ENCODE assay signal across 8 cellular contexts in genomic region chr19:35629332-35629633, GRCh38. TPM values are rescaled to one million over a fixed set of nuclear protein-coding genes. Genes with fewer than 3 reads are reported as not detected.
DNase-seq lines count a peak whose midpoint lies in the region; ATAC-seq, FAIRE-seq and TF ChIP-seq lines count a peak whose summit lies in the region.

No MANE protein-coding gene starts in this region.

- H3K4me3 Mint-ChIP-seq in activated naive CD4-positive, alpha-beta T cell treated with anti-CD3 and anti-CD28 coated beads for 36 hours = peak overlapping the region; percentile 100
- H3K4me3 Mint-ChIP-seq in activated naive CD8-positive, alpha-beta T cell treated with anti-CD3 and anti-CD28 coated beads for 36 hours = peak overlapping the region; percentile 98

- DNase-seq in activated naive CD4-positive, alpha-beta T cell treated with anti-CD3 and anti-CD28 coated beads for 36 hours = no peak
- no peak for DNase-seq in activated naive CD4-positive, alpha-beta T cell treated with Interleukin-2 at 50 U/mL for 16 hours
- no peak for DNase-seq in activated naive CD8-positive, alpha-beta T cell treated with anti-CD3 and anti-CD28 coated beads for 36 hours
- DNase-seq in HepG2 (ENCODE audit: low spot score) (no peak), tibial nerve (ENCODE audit: low spot score in 2 of 2) (no peak), DMS153 (lab: John Stamatoyannopoulos, UW) (no peak), midbrain (lab: John Stamatoyannopoulos, UW) (no peak), D721Med (ENCODE audit: insufficient read length, low spot score) (no peak)

- TF ChIP-seq EP300 in HepG2 (IDR thresholded peaks at IDR 0.05; ENCODE audit: low read depth in 2 of 2, low read length in 2 of 2) (no peak), HepG2 (CRISPR knock-in tag; IDR thresholded peaks at IDR 0.05; ENCODE audit: borderline replicate concordance) (no peak), tibial nerve (IDR thresholded peaks at IDR 0.05) (no peak)

- H3K9me3 ChIP-seq in HepG2 (ENCODE audit: low read length) = no peaks in the 10 kb centered on the region
- H3K9me3 ChIP-seq in tibial nerve = no peaks in the 10 kb centered on the region

- peaks cover 18% of the 10 kb centered on the region; the same call in 1 of the 2 replicates for H3K4me1 ChIP-seq in HepG2 (ENCODE audit: insufficient read depth, low read length)
- peaks cover 0 to 33% (median 10%) of the 10 kb centered on the region in 4 donors for H3K4me1 ChIP-seq in tibial nerve

- H3K4me1 Mint-ChIP-seq in activated naive CD4-positive, alpha-beta T cell treated with anti-CD3 and anti-CD28 coated beads for 36 hours (ENCODE audit: low read depth) = peaks cover 19% of the 10 kb centered on the region
- peaks cover 19% of the 10 kb centered on the region for H3K4me1 Mint-ChIP-seq in activated naive CD8-positive, alpha-beta T cell treated with anti-CD3 and anti-CD28 coated beads for 36 hours

- intact Hi-C loops in activated naive CD4-positive, alpha-beta T cell treated with anti-CD3 and anti-CD28 coated beads for 36 hours (cut with micrococcal nuclease) = no loop called here
- intact Hi-C loops in HepG2 (cut with micrococcal nuclease; ENCODE audit: unreplicated experiment) = no loop called here

- H3K27me3 ChIP-seq in HepG2 (ENCODE audit: control insufficient read depth in 1 of 2, insufficient read depth in 2 of 2, low read length in 2 of 2) (no peaks in the 10 kb centered on the region; a peak in 1 of 5 replicates), tibial nerve (no peaks in the 10 kb centered on the region)

- no peak for ATAC-seq in HepG2

- peak overlapping the region; percentile 41 for H3K27ac Mint-ChIP-seq in activated naive CD4-positive, alpha-beta T cell treated with anti-CD3 and anti-CD28 coated beads for 36 hours
- H3K27ac Mint-ChIP-seq in activated naive CD8-positive, alpha-beta T cell treated with anti-CD3 and anti-CD28 coated beads for 36 hours = peak overlapping the region; percentile 94

- POLR2A ChIA-PET in HepG2 (lab: Yijun Ruan, JAX) = no interaction called here

- TSS peak; percentile 75 for BruUV-seq in HepG2 (replicated peaks; lab: Mats Ljungman, UMichigan)

- 0% methylated on average over 10 of the region's 15 CpGs for WGBS in HepG2 (ENCODE audit: low lambda C conversion rate)
- WGBS in tibial nerve, 2 donors = 4 to 6% methylated on average over 14 to 15 of the region's 15 CpGs

- H3K9ac ChIP-seq in HepG2 (ENCODE audit: insufficient read depth, low read depth, low read length) = peak overlapping the region; percentile 91

- CTCF ChIA-PET in activated naive CD4-positive, alpha-beta T cell treated with anti-CD3 and anti-CD28 coated beads for 36 hours (lab: Charles Lee) = interaction anchor here (1.0 kb wide), 1 partner anchor 119 kb away, joined by 3 read pairs; no protein-coding TSS in a partner anchor
- CTCF ChIA-PET in HepG2 (lab: Yijun Ruan, JAX; ENCODE audit: low intra/inter-chr PET ratio, low total read pairs) = no interaction called here

- peak overlapping the region; percentile 96 for H3K4me2 ChIP-seq in HepG2 (ENCODE audit: low read depth, low read length)

- no peak for TF ChIP-seq RAD21 in HepG2 (CRISPR knock-in tag; IDR thresholded peaks at IDR 0.05)

- H2AFZ ChIP-seq in HepG2 (ENCODE audit: low read length) = no peak overlapping the region

- no peak for TF ChIP-seq CTCF in HepG2 (CRISPR knock-in tag; IDR thresholded peaks at IDR 0.05)
- no peak for TF ChIP-seq CTCF in tibial nerve (IDR thresholded peaks at IDR 0.05)
- no peak for TF ChIP-seq CTCF in D721Med (IDR thresholded peaks at IDR 0.05; ENCODE audit: insufficient read depth, missing control alignments)

- in situ Hi-C loops in HepG2 (cut with HindIII; ENCODE audit: extremely low pct_ligation_motif_present, low pct_unique_long_range_greater_than_20kb) = no loop called here

- H3K27ac ChIP-seq in HepG2 (ENCODE audit: extremely low read length, insufficient read depth, low read length) (peak overlapping the region; percentile 60), tibial nerve (peak overlapping the region; percentile 76 to 98 (median 92))

- peak overlapping the region; percentile 88 to 94 (median 88) for H3K4me3 ChIP-seq in HepG2 (replicated peaks in 1 of 3; ENCODE audit: insufficient read depth in 1 of 3, low read depth in 2 of 3, low read length in 3 of 3)
- H3K4me3 ChIP-seq in tibial nerve = peak overlapping the region; percentile 65 to 99 (median 86)

- peaks cover 20 to 34% of the 10 kb centered on the region in 2 experiments for H3K36me3 ChIP-seq in HepG2 (replicated peaks in 1 of 2; ENCODE audit: control insufficient read depth in 1 of 2, insufficient read depth in 2 of 2, low read length in 2 of 2)
- peaks cover 0 to 41% (median 31%) of the 10 kb centered on the region in 3 donors for H3K36me3 ChIP-seq in tibial nerve

- no peaks in the 10 kb centered on the region for H4K20me1 ChIP-seq in HepG2 (ENCODE audit: insufficient read depth, low read length)

- peaks cover 18% of the 10 kb centered on the region for H3K36me3 Mint-ChIP-seq in activated naive CD4-positive, alpha-beta T cell treated with anti-CD3 and anti-CD28 coated beads for 36 hours (ENCODE audit: low read depth)
- peaks cover 20% of the 10 kb centered on the region for H3K36me3 Mint-ChIP-seq in activated naive CD8-positive, alpha-beta T cell treated with anti-CD3 and anti-CD28 coated beads for 36 hours

- TF ChIP-seq POLR2A in HepG2 (IDR thresholded peaks at IDR 0.05; ENCODE audit: insufficient read depth in 1 of 2, low read depth in 2 of 2, low read length in 2 of 2) = no peak
- TF ChIP-seq POLR2A in tibial nerve (IDR thresholded peaks at IDR 0.05) = no peak

- peaks cover 10% of the 10 kb centered on the region for H3K79me2 ChIP-seq in HepG2 (ENCODE audit: insufficient read depth, low read length)

- no peaks in the 10 kb centered on the region for H3K27me3 Mint-ChIP-seq in activated naive CD4-positive, alpha-beta T cell treated with anti-CD3 and anti-CD28 coated beads for 36 hours (ENCODE audit: low read depth)
- no peaks in the 10 kb centered on the region for H3K27me3 Mint-ChIP-seq in activated naive CD8-positive, alpha-beta T cell treated with anti-CD3 and anti-CD28 coated beads for 36 hours

- H3K9me3 Mint-ChIP-seq in activated naive CD4-positive, alpha-beta T cell treated with anti-CD3 and anti-CD28 coated beads for 36 hours = no peaks in the 10 kb centered on the region
- H3K9me3 Mint-ChIP-seq in activated naive CD8-positive, alpha-beta T cell treated with anti-CD3 and anti-CD28 coated beads for 36 hours = no peaks in the 10 kb centered on the region

- FAIRE-seq in HepG2 (lab: Jason Lieb, UNC) (no peak), D721Med (lab: Jason Lieb, UNC) (no peak)

RNA-seq across cellular contexts. Expression of gene RBM42, which starts 0.4 kb away (rescaled TPM):
- total RNA-seq in activated naive CD4-positive, alpha-beta T cell treated with anti-CD3 and anti-CD28 coated beads for 36 hours = 10 to 100 TPM; 64.2 to 66.2 TPM
- total RNA-seq in activated naive CD8-positive, alpha-beta T cell treated with anti-CD3 and anti-CD28 coated beads for 36 hours = 10 to 100 TPM; 91.7 to 99.1 TPM
- total RNA-seq in HepG2 (2016; rRNA removed; fragmentation: Illumina TruSeq; extraction: Trizol) = 49.7 and 55.3 TPM in 2 replicates
- total RNA-seq in HepG2 (2016; cell fraction: cytosol; rRNA removed; fragmentation: Illumina TruSeq; extraction: Trizol; ENCODE audit: low read depth) = 6.0 and 6.9 TPM in 2 replicates
- total RNA-seq in HepG2 (2016; cell fraction: insoluble cytoplasmic fraction; rRNA removed; fragmentation: Illumina TruSeq; extraction: Trizol) = 47.3 and 54.7 TPM in 2 replicates
- total RNA-seq in HepG2 (2016; cell fraction: membrane; rRNA removed; fragmentation: Illumina TruSeq; extraction: Trizol) = 14.0 and 14.6 TPM in 2 replicates
- 19.2 and 23.6 TPM in 2 replicates for total RNA-seq in HepG2 (2016; cell fraction: nucleus; rRNA removed; fragmentation: Illumina TruSeq; extraction: Trizol)
- polyA plus RNA-seq in HepG2 (2011; rRNA removed) = 27.2 and 30.6 TPM in 2 replicates
- polyA plus RNA-seq in HepG2 (2011; cell fraction: cytosol; rRNA removed) = 31.2 and 46.3 TPM in 2 replicates
- 22.3 and 22.9 TPM in 2 replicates for polyA plus RNA-seq in HepG2 (2011; cell fraction: nucleus; rRNA removed)
- polyA plus RNA-seq in HepG2 (2012) = 29.6 and 31.8 TPM in 2 replicates
- 8.2 TPM in 2 replicates for polyA plus RNA-seq in HepG2 (2016; cell fraction: cytosol; fragmentation: Illumina TruSeq; extraction: Trizol; ENCODE audit: low read depth)
- polyA plus RNA-seq in HepG2 (2016; cell fraction: insoluble cytoplasmic fraction; fragmentation: Illumina TruSeq; extraction: Trizol; ENCODE audit: low read depth) = 57.8 and 72.2 TPM in 2 replicates
- polyA plus RNA-seq in HepG2 (2016; cell fraction: membrane; fragmentation: Illumina TruSeq; extraction: Trizol; ENCODE audit: low read depth) = 10.1 and 13.3 TPM in 2 replicates
- 40.6 and 42.2 TPM in 2 replicates for polyA plus RNA-seq in HepG2 (2016; cell fraction: nucleus; fragmentation: Illumina TruSeq; extraction: Trizol; ENCODE audit: insufficient read depth, low read depth)
- polyA minus RNA-seq in HepG2 (2011; rRNA and poly(A)+ RNA removed; ENCODE audit: low replicate concordance) = 29.9 and 44.8 TPM in 2 replicates
- 18.9 and 20.0 TPM in 2 replicates for polyA minus RNA-seq in HepG2 (2011; cell fraction: cytosol; rRNA and poly(A)+ RNA removed)
- 4.8 and 6.1 TPM in 2 replicates for polyA minus RNA-seq in HepG2 (2011; cell fraction: nucleus; rRNA and poly(A)+ RNA removed)
- total RNA-seq in tibial nerve = 10 to 100 TPM; 77.4 to 88.3 (median 80.0) TPM

RNA-seq across cellular contexts. Expression of gene ETV2, which starts 12.3 kb away (rescaled TPM):
- total RNA-seq in activated naive CD4-positive, alpha-beta T cell treated with anti-CD3 and anti-CD28 coated beads for 36 hours = under 1 TPM; 0.52 to 0.84 TPM
- 1 to 10 TPM; 1.5 to 2.3 TPM for total RNA-seq in activated naive CD8-positive, alpha-beta T cell treated with anti-CD3 and anti-CD28 coated beads for 36 hours
- total RNA-seq in HepG2 (2016; rRNA removed; fragmentation: Illumina TruSeq; extraction: Trizol) = 0.20 and 0.46 TPM in 2 replicates
- total RNA-seq in HepG2 (2016; cell fraction: cytosol; rRNA removed; fragmentation: Illumina TruSeq; extraction: Trizol; ENCODE audit: low read depth) = 0.40 and 0.71 TPM in 2 replicates
- total RNA-seq in HepG2 (2016; cell fraction: insoluble cytoplasmic fraction; rRNA removed; fragmentation: Illumina TruSeq; extraction: Trizol) = 0.52 and 0.63 TPM in 2 replicates
- total RNA-seq in HepG2 (2016; cell fraction: membrane; rRNA removed; fragmentation: Illumina TruSeq; extraction: Trizol) = 0.43 and 1.0 TPM in 2 replicates
- 0.60 TPM in 1 of 2 replicates, not detected in the other for total RNA-seq in HepG2 (2016; cell fraction: nucleus; rRNA removed; fragmentation: Illumina TruSeq; extraction: Trizol)
- 0.07 and 0.18 TPM in 2 replicates for polyA plus RNA-seq in HepG2 (2011; rRNA removed)
- 0.19 and 0.35 TPM in 2 replicates for polyA plus RNA-seq in HepG2 (2011; cell fraction: cytosol; rRNA removed)
- polyA plus RNA-seq in HepG2 (2011; cell fraction: nucleus; rRNA removed) = not detected in 2 replicates
- polyA plus RNA-seq in HepG2 (2012) = 0.21 TPM in 1 of 2 replicates, not detected in the other
- polyA plus RNA-seq in HepG2 (2016; cell fraction: cytosol; fragmentation: Illumina TruSeq; extraction: Trizol; ENCODE audit: low read depth) = 2.2 and 2.4 TPM in 2 replicates
- 0.93 and 1.0 TPM in 2 replicates for polyA plus RNA-seq in HepG2 (2016; cell fraction: insoluble cytoplasmic fraction; fragmentation: Illumina TruSeq; extraction: Trizol; ENCODE audit: low read depth)
- 1.2 and 1.8 TPM in 2 replicates for polyA plus RNA-seq in HepG2 (2016; cell fraction: membrane; fragmentation: Illumina TruSeq; extraction: Trizol; ENCODE audit: low read depth)
- polyA plus RNA-seq in HepG2 (2016; cell fraction: nucleus; fragmentation: Illumina TruSeq; extraction: Trizol; ENCODE audit: insufficient read depth, low read depth) = 1.2 TPM in 1 of 2 replicates, not detected in the other
- polyA minus RNA-seq in HepG2 (2011; rRNA and poly(A)+ RNA removed; ENCODE audit: low replicate concordance) = 0.18 TPM in 1 of 2 replicates, not detected in the other
- polyA minus RNA-seq in HepG2 (2011; cell fraction: cytosol; rRNA and poly(A)+ RNA removed) = not detected in 2 replicates
- polyA minus RNA-seq in HepG2 (2011; cell fraction: nucleus; rRNA and poly(A)+ RNA removed) = not detected in 2 replicates
- 1 to 10 TPM in 1 of 4 donors, under 1 TPM in 1, not detected in 2; 0.84 to 2.2 TPM for total RNA-seq in tibial nerve

RNA-seq across cellular contexts. Expression of gene HAUS5, which starts 16.7 kb away (rescaled TPM):
- total RNA-seq in activated naive CD4-positive, alpha-beta T cell treated with anti-CD3 and anti-CD28 coated beads for 36 hours = 10 to 100 TPM; 40.4 to 42.5 TPM
- 10 to 100 TPM; 37.9 to 44.6 TPM for total RNA-seq in activated naive CD8-positive, alpha-beta T cell treated with anti-CD3 and anti-CD28 coated beads for 36 hours
- total RNA-seq in HepG2 (2016; rRNA removed; fragmentation: Illumina TruSeq; extraction: Trizol) = 9.2 and 17.7 TPM in 2 replicates
- 1.0 and 1.2 TPM in 2 replicates for total RNA-seq in HepG2 (2016; cell fraction: cytosol; rRNA removed; fragmentation: Illumina TruSeq; extraction: Trizol; ENCODE audit: low read depth)
- 8.0 and 19.2 TPM in 2 replicates for total RNA-seq in HepG2 (2016; cell fraction: insoluble cytoplasmic fraction; rRNA removed; fragmentation: Illumina TruSeq; extraction: Trizol)
- 2.8 and 3.4 TPM in 2 replicates for total RNA-seq in HepG2 (2016; cell fraction: membrane; rRNA removed; fragmentation: Illumina TruSeq; extraction: Trizol)
- total RNA-seq in HepG2 (2016; cell fraction: nucleus; rRNA removed; fragmentation: Illumina TruSeq; extraction: Trizol) = 21.5 and 24.6 TPM in 2 replicates
- 10.3 and 11.1 TPM in 2 replicates for polyA plus RNA-seq in HepG2 (2011; rRNA removed)
- polyA plus RNA-seq in HepG2 (2011; cell fraction: cytosol; rRNA removed) = 2.0 and 4.0 TPM in 2 replicates
- 106 and 171 TPM in 2 replicates for polyA plus RNA-seq in HepG2 (2011; cell fraction: nucleus; rRNA removed)
- polyA plus RNA-seq in HepG2 (2012) = 8.5 and 13.3 TPM in 2 replicates
- 1.4 and 1.5 TPM in 2 replicates for polyA plus RNA-seq in HepG2 (2016; cell fraction: cytosol; fragmentation: Illumina TruSeq; extraction: Trizol; ENCODE audit: low read depth)
- polyA plus RNA-seq in HepG2 (2016; cell fraction: insoluble cytoplasmic fraction; fragmentation: Illumina TruSeq; extraction: Trizol; ENCODE audit: low read depth) = 10.5 and 11.3 TPM in 2 replicates
- 3.2 and 3.7 TPM in 2 replicates for polyA plus RNA-seq in HepG2 (2016; cell fraction: membrane; fragmentation: Illumina TruSeq; extraction: Trizol; ENCODE audit: low read depth)
- polyA plus RNA-seq in HepG2 (2016; cell fraction: nucleus; fragmentation: Illumina TruSeq; extraction: Trizol; ENCODE audit: insufficient read depth, low read depth) = 82.3 and 83.1 TPM in 2 replicates
- 4.9 and 17.6 TPM in 2 replicates for polyA minus RNA-seq in HepG2 (2011; rRNA and poly(A)+ RNA removed; ENCODE audit: low replicate concordance)
- polyA minus RNA-seq in HepG2 (2011; cell fraction: cytosol; rRNA and poly(A)+ RNA removed) = 2.4 and 3.0 TPM in 2 replicates
- polyA minus RNA-seq in HepG2 (2011; cell fraction: nucleus; rRNA and poly(A)+ RNA removed) = 11.8 and 13.6 TPM in 2 replicates
- total RNA-seq in tibial nerve = 10 to 100 TPM in 3 of 4 donors, 1 to 10 TPM in 1; 9.8 to 17.1 (median 11.0) TPM

RNA-seq across cellular contexts. Expression of gene COX6B1, which starts 18.8 kb away (rescaled TPM):
- total RNA-seq in activated naive CD4-positive, alpha-beta T cell treated with anti-CD3 and anti-CD28 coated beads for 36 hours = 100 to 1,000 TPM; 499 to 512 TPM
- 100 to 1,000 TPM; 414 to 433 TPM for total RNA-seq in activated naive CD8-positive, alpha-beta T cell treated with anti-CD3 and anti-CD28 coated beads for 36 hours
- 487 and 598 TPM in 2 replicates for total RNA-seq in HepG2 (2016; rRNA removed; fragmentation: Illumina TruSeq; extraction: Trizol)
- 218 and 283 TPM in 2 replicates for total RNA-seq in HepG2 (2016; cell fraction: cytosol; rRNA removed; fragmentation: Illumina TruSeq; extraction: Trizol; ENCODE audit: low read depth)
- total RNA-seq in HepG2 (2016; cell fraction: insoluble cytoplasmic fraction; rRNA removed; fragmentation: Illumina TruSeq; extraction: Trizol) = 483 and 617 TPM in 2 replicates
- 247 and 299 TPM in 2 replicates for total RNA-seq in HepG2 (2016; cell fraction: membrane; rRNA removed; fragmentation: Illumina TruSeq; extraction: Trizol)
- total RNA-seq in HepG2 (2016; cell fraction: nucleus; rRNA removed; fragmentation: Illumina TruSeq; extraction: Trizol) = 178 and 186 TPM in 2 replicates
- 469 and 481 TPM in 2 replicates for polyA plus RNA-seq in HepG2 (2011; rRNA removed)
- 584 and 686 TPM in 2 replicates for polyA plus RNA-seq in HepG2 (2011; cell fraction: cytosol; rRNA removed)
- 208 and 220 TPM in 2 replicates for polyA plus RNA-seq in HepG2 (2011; cell fraction: nucleus; rRNA removed)
- polyA plus RNA-seq in HepG2 (2012) = 383 and 386 TPM in 2 replicates
- polyA plus RNA-seq in HepG2 (2016; cell fraction: cytosol; fragmentation: Illumina TruSeq; extraction: Trizol; ENCODE audit: low read depth) = 249 and 303 TPM in 2 replicates
- 687 and 740 TPM in 2 replicates for polyA plus RNA-seq in HepG2 (2016; cell fraction: insoluble cytoplasmic fraction; fragmentation: Illumina TruSeq; extraction: Trizol; ENCODE audit: low read depth)
- 255 and 294 TPM in 2 replicates for polyA plus RNA-seq in HepG2 (2016; cell fraction: membrane; fragmentation: Illumina TruSeq; extraction: Trizol; ENCODE audit: low read depth)
- polyA plus RNA-seq in HepG2 (2016; cell fraction: nucleus; fragmentation: Illumina TruSeq; extraction: Trizol; ENCODE audit: insufficient read depth, low read depth) = 319 and 339 TPM in 2 replicates
- 521 and 803 TPM in 2 replicates for polyA minus RNA-seq in HepG2 (2011; rRNA and poly(A)+ RNA removed; ENCODE audit: low replicate concordance)
- polyA minus RNA-seq in HepG2 (2011; cell fraction: cytosol; rRNA and poly(A)+ RNA removed) = 131 and 134 TPM in 2 replicates
- 44.8 and 54.5 TPM in 2 replicates for polyA minus RNA-seq in HepG2 (2011; cell fraction: nucleus; rRNA and poly(A)+ RNA removed)
- total RNA-seq in tibial nerve = 100 to 1,000 TPM; 293 to 338 (median 316) TPM

RNA-seq across cellular contexts. Expression of gene UPK1A, which starts 37.0 kb away (rescaled TPM):
- under 1 TPM in 1 of 2 experiments, not detected in 1; 0.21 TPM for total RNA-seq in activated naive CD4-positive, alpha-beta T cell treated with anti-CD3 and anti-CD28 coated beads for 36 hours
- 1 to 10 TPM; 1.6 to 1.8 TPM for total RNA-seq in activated naive CD8-positive, alpha-beta T cell treated with anti-CD3 and anti-CD28 coated beads for 36 hours
- total RNA-seq in HepG2 (2016; rRNA removed; fragmentation: Illumina TruSeq; extraction: Trizol) = not detected in 2 replicates
- total RNA-seq in HepG2 (2016; cell fraction: cytosol; rRNA removed; fragmentation: Illumina TruSeq; extraction: Trizol; ENCODE audit: low read depth) = not detected in 2 replicates
- total RNA-seq in HepG2 (2016; cell fraction: insoluble cytoplasmic fraction; rRNA removed; fragmentation: Illumina TruSeq; extraction: Trizol) = not detected in 2 replicates
- total RNA-seq in HepG2 (2016; cell fraction: membrane; rRNA removed; fragmentation: Illumina TruSeq; extraction: Trizol) = not detected in 2 replicates
- total RNA-seq in HepG2 (2016; cell fraction: nucleus; rRNA removed; fragmentation: Illumina TruSeq; extraction: Trizol) = not detected in 2 replicates
- polyA plus RNA-seq in HepG2 (2011; rRNA removed) = 2.5 and 2.9 TPM in 2 replicates
- polyA plus RNA-seq in HepG2 (2011; cell fraction: cytosol; rRNA removed) = 2.3 and 3.1 TPM in 2 replicates
- 1.7 and 1.8 TPM in 2 replicates for polyA plus RNA-seq in HepG2 (2011; cell fraction: nucleus; rRNA removed)
- polyA plus RNA-seq in HepG2 (2012) = 0.93 and 1.7 TPM in 2 replicates
- 0.17 TPM in 1 of 2 replicates, not detected in the other for polyA plus RNA-seq in HepG2 (2016; cell fraction: cytosol; fragmentation: Illumina TruSeq; extraction: Trizol; ENCODE audit: low read depth)
- polyA plus RNA-seq in HepG2 (2016; cell fraction: insoluble cytoplasmic fraction; fragmentation: Illumina TruSeq; extraction: Trizol; ENCODE audit: low read depth) = 0.20 TPM in 1 of 2 replicates, not detected in the other
- 0.14 TPM in 1 of 2 replicates, not detected in the other for polyA plus RNA-seq in HepG2 (2016; cell fraction: membrane; fragmentation: Illumina TruSeq; extraction: Trizol; ENCODE audit: low read depth)
- not detected in 2 replicates for polyA plus RNA-seq in HepG2 (2016; cell fraction: nucleus; fragmentation: Illumina TruSeq; extraction: Trizol; ENCODE audit: insufficient read depth, low read depth)
- polyA minus RNA-seq in HepG2 (2011; rRNA and poly(A)+ RNA removed; ENCODE audit: low replicate concordance) = 0.30 and 1.3 TPM in 2 replicates
- 0.88 and 0.89 TPM in 2 replicates for polyA minus RNA-seq in HepG2 (2011; cell fraction: cytosol; rRNA and poly(A)+ RNA removed)
- 0.39 TPM in 1 of 2 replicates, not detected in the other for polyA minus RNA-seq in HepG2 (2011; cell fraction: nucleus; rRNA and poly(A)+ RNA removed)
- not detected for total RNA-seq in tibial nerve
